Comparison of ENCODE assay signal across 23 cellular contexts in genomic region chr3:120652896-120653545, GRCh38. TPM values are rescaled to one million over a fixed set of nuclear protein-coding genes. Genes with fewer than 3 reads are reported as not detected.
A peak's percentile ranks its signal among the peaks of the same experiment; 100 is the strongest.
DNase-seq lines count a peak whose midpoint lies in the region; ATAC-seq and TF ChIP-seq lines count a peak whose summit lies in the region.
"Had no signal": no experiment of that assay in that cellular context is flagged by ENCODE, and none has a peak within 500 bp of the region (broad histone marks: within the 10 kb centered on the region; RNA-seq: fewer than 3 reads in every experiment).

No MANE protein-coding gene starts in this region.

- intact Hi-C loops in gastrocnemius medialis (cut with DNase I; ENCODE audit: low total_unique reads): no loop called here

- in situ Hi-C loops in gastrocnemius medialis (cut with MboI; ENCODE audit: low sequenced_read_pairs in 4 of 4): no loop called here

- no peaks in the 10 kb centered on the region for H3K36me3 Mint-ChIP-seq in osteocyte (ENCODE audit: unreplicated experiment)
- H3K36me3 Mint-ChIP-seq in activated naive CD4-positive, alpha-beta T cell treated with anti-CD3 and anti-CD28 coated beads, Interleukin-2, amount 10 ng/mL, durations not matched to agents 7 days and 5 days: no peaks in the 10 kb centered on the region
- H3K36me3 Mint-ChIP-seq: type B pancreatic cell had no signal

- H3K36me3 ChIP-seq in gastrocnemius medialis: no peaks in the 10 kb centered on the region
- H3K36me3 ChIP-seq: esophagus muscularis mucosa had no signal

- ATAC-seq in gastrocnemius medialis (no peak), foreskin keratinocyte (no peak)
- ATAC-seq: WTC11 had no signal

- H3K27me3 Mint-ChIP-seq in osteocyte (ENCODE audit: unreplicated experiment): no peaks in the 10 kb centered on the region
- no peaks in the 10 kb centered on the region for H3K27me3 Mint-ChIP-seq in activated naive CD4-positive, alpha-beta T cell treated with anti-CD3 and anti-CD28 coated beads, Interleukin-2, amount 10 ng/mL, durations not matched to agents 7 days and 5 days
- H3K27me3 Mint-ChIP-seq: stimulated activated naive CD8-positive, alpha-beta T cell treated with anti-CD3 and anti-CD28 coated beads, Interleukin-15, Interleukin-2, amounts not matched to agents 100 ng/mL and 50 ng/mL, for 24 hours; type B pancreatic cell had no signal

- no peaks in the 10 kb centered on the region for H3K9me3 Mint-ChIP-seq in osteocyte (ENCODE audit: unreplicated experiment)
- H3K9me3 Mint-ChIP-seq in activated naive CD4-positive, alpha-beta T cell treated with anti-CD3 and anti-CD28 coated beads, Interleukin-2, amount 10 ng/mL, durations not matched to agents 7 days and 5 days: no peaks in the 10 kb centered on the region
- H3K9me3 Mint-ChIP-seq: activated naive CD4-positive, alpha-beta T cell treated with anti-CD3 and anti-CD28 coated beads for 36 hours; activated T-helper 1 cell treated with anti-CD3 and anti-CD28 coated beads, Interleukin-12 subunit alpha, Interleukin-12 subunit beta, Interleukin-2, Interleukin-4 antibody, amounts not matched to agents 30 ng/mL and 10 ng/mL and 1 ng/mL, durations not matched to agents 14 hours and 24 hours and 36 hours; stimulated activated naive CD8-positive, alpha-beta T cell treated with anti-CD3 and anti-CD28 coated beads, Interleukin-15, Interleukin-2, amounts not matched to agents 100 ng/mL and 50 ng/mL, for 24 hours; type B pancreatic cell had no signal

- TF ChIP-seq CTCF in osteocyte (IDR thresholded peaks at IDR 0.05) (no peak), gastrocnemius medialis (IDR thresholded peaks at IDR 0.05 in 4 of 5, conservative IDR thresholded peaks at IDR 0.05 in 1 of 5) (no peak), foreskin keratinocyte (conservative IDR thresholded peaks at IDR 0.05) (no peak)

- H3K4me1 ChIP-seq in gastrocnemius medialis: no peaks in the 10 kb centered on the region
- H3K4me1 ChIP-seq in foreskin keratinocyte: no peaks in the 10 kb centered on the region
- H3K4me1 ChIP-seq: esophagus muscularis mucosa had no signal

- peak overlapping the region; percentile 4 for H3K27ac Mint-ChIP-seq in osteocyte (ENCODE audit: unreplicated experiment)
- no peak overlapping the region for H3K27ac Mint-ChIP-seq in activated naive CD4-positive, alpha-beta T cell treated with anti-CD3 and anti-CD28 coated beads, Interleukin-2, amount 10 ng/mL, durations not matched to agents 7 days and 5 days
- H3K27ac Mint-ChIP-seq: activated naive CD4-positive, alpha-beta T cell treated with anti-CD3 and anti-CD28 coated beads for 36 hours; activated T-helper 1 cell treated with anti-CD3 and anti-CD28 coated beads, Interleukin-12 subunit alpha, Interleukin-12 subunit beta, Interleukin-2, Interleukin-4 antibody, amounts not matched to agents 30 ng/mL and 10 ng/mL and 1 ng/mL, durations not matched to agents 14 hours and 24 hours and 36 hours; stimulated activated naive CD8-positive, alpha-beta T cell treated with anti-CD3 and anti-CD28 coated beads, Interleukin-15, Interleukin-2, amounts not matched to agents 100 ng/mL and 50 ng/mL, for 24 hours; type B pancreatic cell; WTC11 had no signal

- H3K4me1 Mint-ChIP-seq in osteocyte (ENCODE audit: unreplicated experiment): peaks cover 12% of the 10 kb centered on the region
- H3K4me1 Mint-ChIP-seq in activated naive CD4-positive, alpha-beta T cell treated with anti-CD3 and anti-CD28 coated beads, Interleukin-2, amount 10 ng/mL, durations not matched to agents 7 days and 5 days: no peaks in the 10 kb centered on the region
- H3K4me1 Mint-ChIP-seq: WTC11 had no signal

- DNase-seq in D341Med (ENCODE audit: low spot score): peak; percentile 78
- DNase-seq in NCI-H2171 (lab: John Stamatoyannopoulos, UW): peak; percentile 49
- DNase-seq in caudate nucleus (lab: John Stamatoyannopoulos, UW): peak in 23 of 61 donors; percentile 1 to 62 (median 11)
- DNase-seq in osteocyte (ENCODE audit: extremely low spot score, unreplicated experiment): no peak
- DNase-seq in DMS153 (lab: John Stamatoyannopoulos, UW): no peak
- no peak for DNase-seq in gastrocnemius medialis
- DNase-seq in foreskin keratinocyte: no peak
- no peak for DNase-seq in activated naive CD4-positive, alpha-beta T cell treated with anti-CD3 and anti-CD28 coated beads, Interleukin-2, amount 10 ng/mL, durations not matched to agents 7 days and 5 days
- DNase-seq: ACHN; activated naive CD4-positive, alpha-beta T cell treated with anti-CD3 and anti-CD28 coated beads for 36 hours; amygdala; cortex of kidney; foreskin melanocyte; Karpas-422; mesenchymal stem cell; NCI-H1436 treated with DMSO at 0.1 percent for 48 hours; NCI-H69; T1000 had no signal

- no peak overlapping the region for H3K4me3 ChIP-seq in gastrocnemius medialis
- H3K4me3 ChIP-seq: esophagus muscularis mucosa had no signal

- no peaks in the 10 kb centered on the region for H3K9me3 ChIP-seq in gastrocnemius medialis
- H3K9me3 ChIP-seq: esophagus muscularis mucosa had no signal

- H3K4me3 Mint-ChIP-seq in osteocyte (ENCODE audit: unreplicated experiment): no peak overlapping the region
- H3K4me3 Mint-ChIP-seq in activated naive CD4-positive, alpha-beta T cell treated with anti-CD3 and anti-CD28 coated beads, Interleukin-2, amount 10 ng/mL, durations not matched to agents 7 days and 5 days: no peak overlapping the region
- H3K4me3 Mint-ChIP-seq: activated naive CD4-positive, alpha-beta T cell treated with anti-CD3 and anti-CD28 coated beads for 36 hours; activated T-helper 1 cell treated with anti-CD3 and anti-CD28 coated beads, Interleukin-12 subunit alpha, Interleukin-12 subunit beta, Interleukin-2, Interleukin-4 antibody, amounts not matched to agents 30 ng/mL and 10 ng/mL and 1 ng/mL, durations not matched to agents 14 hours and 24 hours and 36 hours; stimulated activated naive CD8-positive, alpha-beta T cell treated with anti-CD3 and anti-CD28 coated beads, Interleukin-15, Interleukin-2, amounts not matched to agents 100 ng/mL and 50 ng/mL, for 24 hours; type B pancreatic cell; WTC11 had no signal

- H3K27me3 ChIP-seq in gastrocnemius medialis (no peaks in the 10 kb centered on the region), foreskin keratinocyte (peaks cover 2% of the 10 kb centered on the region)
- H3K27me3 ChIP-seq: esophagus muscularis mucosa had no signal

- H3K27ac ChIP-seq in caudate nucleus (ENCODE audit: low read depth, low read length) (peak overlapping the region; percentile 85), gastrocnemius medialis (no peak overlapping the region), foreskin keratinocyte (no peak overlapping the region)
- H3K27ac ChIP-seq: esophagus muscularis mucosa had no signal

- TF ChIP-seq POLR2A in gastrocnemius medialis (IDR thresholded peaks at IDR 0.05): no peak

- CTCF ChIA-PET in activated naive CD4-positive, alpha-beta T cell treated with anti-CD3 and anti-CD28 coated beads, Interleukin-2, amount 10 ng/mL, durations not matched to agents 7 days and 5 days (lab: Charles Lee): interaction anchor here (1.3 kb wide), 1 partner anchor 92 kb away, joined by 3 read pairs; no protein-coding TSS in a partner anchor

RNA-seq across cellular contexts. Expression of gene HGD, which starts 29.0 kb away (rescaled TPM):
- total RNA-seq in osteocyte: 0.27 and 0.44 TPM in 2 replicates
- 1 to 10 TPM in 2 of 4 donors, under 1 TPM in 1, not detected in 1; 0.68 to 4.1 (median 1.3) TPM for total RNA-seq in gastrocnemius medialis
- not detected in 2 replicates for total RNA-seq in foreskin keratinocyte
- polyA plus RNA-seq in foreskin keratinocyte: not detected in 2 replicates
- total RNA-seq: activated naive CD4-positive, alpha-beta T cell treated with anti-CD3 and anti-CD28 coated beads for 36 hours had no signal

RNA-seq across cellular contexts. Expression of gene NDUFB4, which starts 56.9 kb away (rescaled TPM):
- total RNA-seq in osteocyte: 109 and 116 TPM in 2 replicates
- 100 to 1,000 TPM; 186 to 413 (median 377) TPM for total RNA-seq in gastrocnemius medialis
- 164 and 169 TPM in 2 replicates for total RNA-seq in foreskin keratinocyte
- 264 and 273 TPM in 2 replicates for polyA plus RNA-seq in foreskin keratinocyte

Comparison
In these comparisons a context has a peak if more than half of its experiments do, and no peak if none do; other contexts are left out.
1. DNase-seq: peak in D341Med (single experiment) and NCI-H2171 (single experiment); none in osteocyte (single experiment), DMS153 (single experiment), gastrocnemius medialis (0 of 2), foreskin keratinocyte (0 of 2) and activated naive CD4-positive, alpha-beta T cell treated with anti-CD3 and anti-CD28 coated beads, Interleukin-2, amount 10 ng/mL, durations not matched to agents 7 days and 5 days (single experiment).